8 cellular contexts compared by ENCODE assay signal in genomic region chr7:150322833-150323681, GRCh38. TPM values are rescaled to one million over a fixed set of nuclear protein-coding genes. Genes with fewer than 3 reads are reported as not detected.
DNase-seq lines count a peak whose midpoint lies in the region; ATAC-seq and TF ChIP-seq lines count a peak whose summit lies in the region.

TSS of gene ACTR3C (minus strand) at chr7:150323545. CDS start at chr7:150295296, 28,249 bp downstream.
A gene with protein sequence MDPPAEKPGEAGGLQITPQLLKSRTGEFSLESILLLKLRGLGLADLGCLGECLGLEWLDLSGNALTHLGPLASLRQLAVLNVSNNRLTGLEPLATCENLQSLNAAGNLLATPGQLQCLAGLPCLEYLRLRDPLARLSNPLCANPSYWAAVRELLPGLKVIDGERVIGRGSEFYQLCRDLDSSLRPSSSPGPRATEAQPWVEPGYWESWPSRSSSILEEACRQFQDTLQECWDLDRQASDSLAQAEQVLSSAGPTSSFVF (plus strand): TSS chr7:150323355. CDS start chr7:150336862, 13,507 bp downstream.

- no peaks in the 10 kb centered on the region for H3K27me3 Mint-ChIP-seq in osteocyte (ENCODE audit: unreplicated experiment)

- TF ChIP-seq CTCF in osteocyte (IDR thresholded peaks at IDR 0.05), result no peak

- peak within 1 kb of the TSS; percentile 79 for H3K4me3 ChIP-seq in mononuclear cell (ENCODE audit: low read length)

- ATAC-seq in HG03039 (IDR thresholded peaks at IDR 0.05; ENCODE audit: unreplicated experiment), result peak; percentile 57

- TF ChIP-seq POLR2A in GM18526 (IDR thresholded peaks at IDR 0.05; ENCODE audit: extremely low read depth, insufficient read length), result peak; percentile 81

- H3K4me3 Mint-ChIP-seq in osteocyte (ENCODE audit: unreplicated experiment), result no peak within 1 kb of the TSS

- peaks cover 38% of the 10 kb centered on the region for H3K4me1 ChIP-seq in mononuclear cell (ENCODE audit: insufficient read depth, low read length)

- H3K27me3 ChIP-seq in mononuclear cell (ENCODE audit: insufficient read depth, low read length), result no peaks in the 10 kb centered on the region

- no peaks in the 10 kb centered on the region for H3K9me3 ChIP-seq in mononuclear cell (ENCODE audit: low read depth, low read length)

- no peaks in the 10 kb centered on the region for H3K36me3 Mint-ChIP-seq in osteocyte (ENCODE audit: unreplicated experiment)

- H3K27ac Mint-ChIP-seq in osteocyte (ENCODE audit: unreplicated experiment), result no peak within 1 kb of the TSS

- no peaks in the 10 kb centered on the region for H3K9me3 Mint-ChIP-seq in osteocyte (ENCODE audit: unreplicated experiment)

- H3K4me1 Mint-ChIP-seq in osteocyte (ENCODE audit: unreplicated experiment), result no peaks in the 10 kb centered on the region

- DNase-seq in NCI-H2196 (lab: John Stamatoyannopoulos, UW; ENCODE audit: unreplicated experiment) (peak; percentile 69), ecto neural progenitor cell (ENCODE audit: low spot score) (peak; percentile 75), osteocyte (ENCODE audit: extremely low spot score, unreplicated experiment) (no peak)
- DNase-seq in activated CD4-positive, alpha-beta T cell treated with anti-CD3 and anti-CD28 coated beads, Interleukin-2, amount 50 U/mL, for 1 hour, result peak; percentile 35
- peak; percentile 22 to 44 for DNase-seq in stimulated activated CD8-positive, alpha-beta memory T cell treated with anti-CD3 and anti-CD28 coated beads, Interleukin-7, amount 100 ng/mL, for 1 hour (ENCODE audit: low read depth in 2 of 2)

RNA-seq across cellular contexts. Expression of gene ACTR3C, which starts in this region (rescaled TPM):
- total RNA-seq in mononuclear cell, result 9.3 TPM
- not detected in 2 replicates for total RNA-seq in osteocyte

RNA-seq across cellular contexts. Expression of the second gene that starts in this region (rescaled TPM):
- 15.6 TPM for total RNA-seq in mononuclear cell
- not detected in 2 replicates for total RNA-seq in osteocyte

Comparison
In these comparisons a context has a peak if more than half of its experiments do, and no peak if none do; other contexts are left out.
1. RNA of gene ACTR3C (total RNA-seq): 9.3 TPM in mononuclear cell (single experiment); not detected in osteocyte; every median in the first group is over 10 times any median in the second.
2. RNA of the second gene that starts in this region (total RNA-seq): 15.6 TPM in mononuclear cell (single experiment); not detected in osteocyte; every median in the first group is over 10 times any median in the second.